8 cellular contexts compared by ENCODE assay signal in genomic region chr1:204435246-204435885, GRCh38. TPM values are rescaled to one million over a fixed set of nuclear protein-coding genes. Genes with fewer than 3 reads are reported as not detected.
DNase-seq lines count a peak whose midpoint lies in the region; ATAC-seq, FAIRE-seq and TF ChIP-seq lines count a peak whose summit lies in the region.

No MANE protein-coding gene starts in this region.

- H3K79me2 ChIP-seq in astrocyte (ENCODE audit: insufficient read depth, low read length): no peaks in the 10 kb centered on the region

- intact Hi-C loops in activated CD4-positive, alpha-beta T cell treated with anti-CD3 and anti-CD28 coated beads for 36 hours (cut with DNase I, micrococcal nuclease): no loop called here
- intact Hi-C loops in tibial artery (cut with DNase I; ENCODE audit: low total_unique reads): no loop called here
- intact Hi-C loops in lower leg skin (cut with DNase I; ENCODE audit: low total_unique reads): no loop called here
- intact Hi-C loops in pancreas (cut with DNase I): no loop called here

- no peaks in the 10 kb centered on the region for H3K27me3 Mint-ChIP-seq in activated CD4-positive, alpha-beta T cell treated with anti-CD3 and anti-CD28 coated beads for 36 hours
- H3K27me3 Mint-ChIP-seq in astrocyte (ENCODE audit: low read depth, unreplicated experiment): peaks cover 12% of the 10 kb centered on the region

- TF ChIP-seq CTCF in astrocyte (IDR thresholded peaks at IDR 0.05; ENCODE audit: insufficient read depth, low read depth, low read length): no peak
- TF ChIP-seq CTCF in tibial artery (IDR thresholded peaks at IDR 0.05): no peak
- no peak for TF ChIP-seq CTCF in lower leg skin (IDR thresholded peaks at IDR 0.05)
- no peak for TF ChIP-seq CTCF in pancreas (IDR thresholded peaks at IDR 0.05)

- no peak overlapping the region for H3K4me2 ChIP-seq in astrocyte (ENCODE audit: low read length)

- H3K27ac ChIP-seq in astrocyte (ENCODE audit: low read depth, low read length): no peak overlapping the region
- peak overlapping the region; percentile 85 to 86 for H3K27ac ChIP-seq in tibial artery
- no peak overlapping the region for H3K27ac ChIP-seq in pancreas

- no peaks in the 10 kb centered on the region for H3K27me3 ChIP-seq in astrocyte (ENCODE audit: insufficient read depth, low read length)
- H3K27me3 ChIP-seq in tibial artery: no peaks in the 10 kb centered on the region
- no peaks in the 10 kb centered on the region for H3K27me3 ChIP-seq in pancreas

- H3K9me3 ChIP-seq in astrocyte (ENCODE audit: insufficient read depth, low read depth, low read length) (no peaks in the 10 kb centered on the region), tibial artery (no peaks in the 10 kb centered on the region), pancreas (no peaks in the 10 kb centered on the region)

- H3K36me3 ChIP-seq in astrocyte (ENCODE audit: insufficient read depth, low read length): no peaks in the 10 kb centered on the region
- peaks cover 12 to 47% (median 18%) of the 10 kb centered on the region in 3 donors for H3K36me3 ChIP-seq in tibial artery
- H3K36me3 ChIP-seq in pancreas: peaks cover 0 to 39% (median 13%) of the 10 kb centered on the region in 3 donors

- H3K9me3 Mint-ChIP-seq in activated CD4-positive, alpha-beta T cell treated with anti-CD3 and anti-CD28 coated beads for 36 hours (ENCODE audit: low read depth): no peaks in the 10 kb centered on the region
- H3K9me3 Mint-ChIP-seq in astrocyte (ENCODE audit: unreplicated experiment): peaks cover 3% of the 10 kb centered on the region

- H3K4me1 ChIP-seq in astrocyte (ENCODE audit: insufficient read depth, low read length) (peaks cover 15% of the 10 kb centered on the region), tibial artery (peaks cover 4 to 60% (median 39%) of the 10 kb centered on the region in 4 donors), pancreas (no peaks in the 10 kb centered on the region)

- DNase-seq in activated CD4-positive, alpha-beta T cell treated with anti-CD3 and anti-CD28 coated beads for 36 hours: no peak
- no peak for DNase-seq in activated CD4-positive, alpha-beta T cell treated with anti-CD3 and anti-CD28 coated beads for 1 hour
- DNase-seq in astrocyte (ENCODE audit: low read depth) (peak; percentile 57), iris pigment epithelial cell (ENCODE audit: low read depth) (peak; percentile 85), tibial artery (peak in 1 of 2 donors; percentile 63), lower leg skin (ENCODE audit: low spot score in 2 of 2) (no peak), pancreas (no peak)

- POLR2A ChIA-PET in activated CD4-positive, alpha-beta T cell treated with anti-CD3 and anti-CD28 coated beads for 36 hours (lab: Charles Lee): no interaction called here

- FAIRE-seq in astrocyte (lab: Jason Lieb, UNC): no peak
- FAIRE-seq in pancreas (lab: Jason Lieb, UNC): no peak

- CTCF ChIA-PET in activated CD4-positive, alpha-beta T cell treated with anti-CD3 and anti-CD28 coated beads for 36 hours (lab: Charles Lee): interaction anchor here (0.5 to 31.0 kb wide), 6 partner anchors 9 to 64 kb away, joined by 3 to 910 read pairs (median 8); partner anchors contain the start of gene PIK3C2B

- peak overlapping the region; percentile 26 for H3K27ac Mint-ChIP-seq in activated CD4-positive, alpha-beta T cell treated with anti-CD3 and anti-CD28 coated beads for 36 hours
- no peak overlapping the region for H3K27ac Mint-ChIP-seq in astrocyte (ENCODE audit: unreplicated experiment)

- no peak for ATAC-seq in activated CD4-positive, alpha-beta T cell treated with anti-CD3 and anti-CD28 coated beads for 36 hours
- ATAC-seq in GM21737 (IDR thresholded peaks at IDR 0.05; ENCODE audit: unreplicated experiment): no peak
- no peak for ATAC-seq in pancreas

- no peak overlapping the region for H3K9ac ChIP-seq in astrocyte (ENCODE audit: low read length)

- H2AFZ ChIP-seq in astrocyte (ENCODE audit: low read depth, low read length): no peak overlapping the region

- H3K36me3 Mint-ChIP-seq in activated CD4-positive, alpha-beta T cell treated with anti-CD3 and anti-CD28 coated beads for 36 hours (ENCODE audit: low read depth): peaks cover 37% of the 10 kb centered on the region
- H3K36me3 Mint-ChIP-seq in astrocyte (ENCODE audit: low read depth, unreplicated experiment): peaks cover 43% of the 10 kb centered on the region

- WGBS in lower leg skin, 2 donors: 68 to 81% methylated on average over 4 of the region's 4 CpGs
- 79 to 83% methylated on average over 4 of the region's 4 CpGs for WGBS in pancreas, 2 donors

- H3K4me3 Mint-ChIP-seq in activated CD4-positive, alpha-beta T cell treated with anti-CD3 and anti-CD28 coated beads for 36 hours: no peak overlapping the region
- no peak overlapping the region for H3K4me3 Mint-ChIP-seq in astrocyte (ENCODE audit: unreplicated experiment)

- no peak for TF ChIP-seq POLR2A in lower leg skin (IDR thresholded peaks at IDR 0.05)

- no peak overlapping the region for H3K4me3 ChIP-seq in astrocyte (ENCODE audit: insufficient read depth, low read depth, low read length)
- no peak overlapping the region for H3K4me3 ChIP-seq in tibial artery
- no peak overlapping the region for H3K4me3 ChIP-seq in lower leg skin (ENCODE audit: low read depth, poor library complexity, severe bottlenecking)
- H3K4me3 ChIP-seq in pancreas: no peak overlapping the region

- H4K20me1 ChIP-seq in astrocyte (ENCODE audit: insufficient read depth, low read length): no peaks in the 10 kb centered on the region

- peaks cover 24% of the 10 kb centered on the region for H3K4me1 Mint-ChIP-seq in activated CD4-positive, alpha-beta T cell treated with anti-CD3 and anti-CD28 coated beads for 36 hours
- peaks cover 25% of the 10 kb centered on the region for H3K4me1 Mint-ChIP-seq in astrocyte (ENCODE audit: low read depth, unreplicated experiment)

RNA-seq across cellular contexts. Expression of gene PPP1R15B, which starts 23.7 kb away (rescaled TPM):
- total RNA-seq in activated CD4-positive, alpha-beta T cell treated with anti-CD3 and anti-CD28 coated beads for 36 hours: 10 to 100 TPM; 55.9 to 57.6 TPM
- total RNA-seq in astrocyte: 38.8 and 40.0 TPM in 2 replicates
- 10 to 100 TPM; 37.9 to 56.4 (median 49.5) TPM for total RNA-seq in lower leg skin
- 10 to 100 TPM; 16.4 to 47.9 (median 23.4) TPM for total RNA-seq in pancreas
- 10 to 100 TPM in 1 of 2 donors, 1 to 10 TPM in 1; 7.8 to 11.8 TPM for polyA plus RNA-seq in pancreas

RNA-seq across cellular contexts. Expression of gene PIK3C2B, which starts 59.2 kb away (rescaled TPM):
- 10 to 100 TPM; 38.2 to 44.0 TPM for total RNA-seq in activated CD4-positive, alpha-beta T cell treated with anti-CD3 and anti-CD28 coated beads for 36 hours
- 17.9 and 19.3 TPM in 2 replicates for total RNA-seq in astrocyte
- total RNA-seq in lower leg skin: 10 to 100 TPM; 51.7 to 92.1 (median 62.1) TPM
- 10 to 100 TPM in 3 of 6 donors, 1 to 10 TPM in 3; 8.7 to 17.5 (median 9.7) TPM for total RNA-seq in pancreas
- polyA plus RNA-seq in pancreas: 10 to 100 TPM in 1 of 2 donors, 1 to 10 TPM in 1; 5.4 to 13.1 TPM

Comparison
In these comparisons a context has a peak if more than half of its experiments do, and no peak if none do; other contexts are left out.
1. DNase-seq: peak in astrocyte (single experiment) and iris pigment epithelial cell (single experiment); none in activated CD4-positive, alpha-beta T cell treated with anti-CD3 and anti-CD28 coated beads for 36 hours (single experiment), activated CD4-positive, alpha-beta T cell treated with anti-CD3 and anti-CD28 coated beads for 1 hour (single experiment), lower leg skin (0 of 2) and pancreas (0 of 6).
2. H3K27ac ChIP-seq: peak in tibial artery (2 of 2); none in astrocyte (single experiment) and pancreas (0 of 4).